ENCODE assay signal across 2 cellular contexts in the genomic region with DNA sequence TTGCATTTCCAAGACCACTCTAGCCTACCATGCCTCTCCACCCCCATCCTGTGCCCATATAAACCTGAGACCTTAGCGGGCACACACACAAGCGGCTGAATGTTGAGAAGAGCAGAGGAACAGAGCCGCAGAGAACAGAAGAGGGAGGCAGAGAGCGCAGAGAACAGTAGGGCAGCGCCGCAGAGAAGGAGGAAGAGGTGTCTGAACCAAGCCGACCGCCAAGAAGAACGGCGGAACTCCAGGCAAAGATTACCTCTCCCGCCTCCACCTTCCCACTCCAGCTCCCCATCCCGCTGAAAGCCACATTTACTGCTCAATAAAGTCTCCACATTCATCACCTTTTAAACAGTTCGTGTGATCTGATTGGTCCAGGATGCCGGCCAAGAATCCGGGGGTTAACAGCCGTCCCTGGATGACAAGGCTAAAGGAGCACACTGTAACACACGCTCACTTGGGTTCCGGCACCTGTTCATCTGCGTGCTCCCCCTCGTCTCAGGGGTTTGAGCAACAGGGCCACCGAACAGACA.
TF ChIP-seq lines count a peak whose summit lies in the region.

No MANE protein-coding gene starts in this region.

TF ChIP-seq in liver, 16 proteins besides CTCF, POLR2A, EP300 and RAD21 (continued from another document):
- TF ChIP-seq, protein P1, sequence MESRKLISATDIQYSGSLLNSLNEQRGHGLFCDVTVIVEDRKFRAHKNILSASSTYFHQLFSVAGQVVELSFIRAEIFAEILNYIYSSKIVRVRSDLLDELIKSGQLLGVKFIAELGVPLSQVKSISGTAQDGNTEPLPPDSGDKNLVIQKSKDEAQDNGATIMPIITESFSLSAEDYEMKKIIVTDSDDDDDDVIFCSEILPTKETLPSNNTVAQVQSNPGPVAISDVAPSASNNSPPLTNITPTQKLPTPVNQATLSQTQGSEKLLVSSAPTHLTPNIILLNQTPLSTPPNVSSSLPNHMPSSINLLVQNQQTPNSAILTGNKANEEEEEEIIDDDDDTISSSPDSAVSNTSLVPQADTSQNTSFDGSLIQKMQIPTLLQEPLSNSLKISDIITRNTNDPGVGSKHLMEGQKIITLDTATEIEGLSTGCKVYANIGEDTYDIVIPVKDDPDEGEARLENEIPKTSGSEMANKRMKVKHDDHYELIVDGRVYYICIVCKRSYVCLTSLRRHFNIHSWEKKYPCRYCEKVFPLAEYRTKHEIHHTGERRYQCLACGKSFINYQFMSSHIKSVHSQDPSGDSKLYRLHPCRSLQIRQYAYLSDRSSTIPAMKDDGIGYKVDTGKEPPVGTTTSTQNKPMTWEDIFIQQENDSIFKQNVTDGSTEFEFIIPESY (IDR thresholded peaks at IDR 0.05) = no peak
- TF ChIP-seq, protein P2, sequence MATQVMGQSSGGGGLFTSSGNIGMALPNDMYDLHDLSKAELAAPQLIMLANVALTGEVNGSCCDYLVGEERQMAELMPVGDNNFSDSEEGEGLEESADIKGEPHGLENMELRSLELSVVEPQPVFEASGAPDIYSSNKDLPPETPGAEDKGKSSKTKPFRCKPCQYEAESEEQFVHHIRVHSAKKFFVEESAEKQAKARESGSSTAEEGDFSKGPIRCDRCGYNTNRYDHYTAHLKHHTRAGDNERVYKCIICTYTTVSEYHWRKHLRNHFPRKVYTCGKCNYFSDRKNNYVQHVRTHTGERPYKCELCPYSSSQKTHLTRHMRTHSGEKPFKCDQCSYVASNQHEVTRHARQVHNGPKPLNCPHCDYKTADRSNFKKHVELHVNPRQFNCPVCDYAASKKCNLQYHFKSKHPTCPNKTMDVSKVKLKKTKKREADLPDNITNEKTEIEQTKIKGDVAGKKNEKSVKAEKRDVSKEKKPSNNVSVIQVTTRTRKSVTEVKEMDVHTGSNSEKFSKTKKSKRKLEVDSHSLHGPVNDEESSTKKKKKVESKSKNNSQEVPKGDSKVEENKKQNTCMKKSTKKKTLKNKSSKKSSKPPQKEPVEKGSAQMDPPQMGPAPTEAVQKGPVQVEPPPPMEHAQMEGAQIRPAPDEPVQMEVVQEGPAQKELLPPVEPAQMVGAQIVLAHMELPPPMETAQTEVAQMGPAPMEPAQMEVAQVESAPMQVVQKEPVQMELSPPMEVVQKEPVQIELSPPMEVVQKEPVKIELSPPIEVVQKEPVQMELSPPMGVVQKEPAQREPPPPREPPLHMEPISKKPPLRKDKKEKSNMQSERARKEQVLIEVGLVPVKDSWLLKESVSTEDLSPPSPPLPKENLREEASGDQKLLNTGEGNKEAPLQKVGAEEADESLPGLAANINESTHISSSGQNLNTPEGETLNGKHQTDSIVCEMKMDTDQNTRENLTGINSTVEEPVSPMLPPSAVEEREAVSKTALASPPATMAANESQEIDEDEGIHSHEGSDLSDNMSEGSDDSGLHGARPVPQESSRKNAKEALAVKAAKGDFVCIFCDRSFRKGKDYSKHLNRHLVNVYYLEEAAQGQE (IDR thresholded peaks at IDR 0.05) = peak; percentile 26
- no peak for TF ChIP-seq FOXA2 (IDR thresholded peaks at IDR 0.05)
- peak in 1 of 2 donors; percentile 7 for TF ChIP-seq HNF4A (conservative IDR thresholded peaks at IDR 0.05)
- TF ChIP-seq HNF4G (IDR thresholded peaks at IDR 0.05) = no peak
- no peak for TF ChIP-seq SP1 (IDR thresholded peaks at IDR 0.05)
- peak; percentile 36 for TF ChIP-seq YY1 (IDR thresholded peaks at IDR 0.05)
- TF ChIP-seq, protein P3, sequence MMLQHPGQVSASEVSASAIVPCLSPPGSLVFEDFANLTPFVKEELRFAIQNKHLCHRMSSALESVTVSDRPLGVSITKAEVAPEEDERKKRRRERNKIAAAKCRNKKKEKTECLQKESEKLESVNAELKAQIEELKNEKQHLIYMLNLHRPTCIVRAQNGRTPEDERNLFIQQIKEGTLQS (IDR thresholded peaks at IDR 0.05) = no peak

TF ChIP-seq in HepG2, 621 proteins besides CTCF, POLR2A, EP300 and RAD21 (continued from another document):
- TF ChIP-seq ZSCAN31 (CRISPR knock-in tag; IDR thresholded peaks at IDR 0.05; ENCODE audit: low read depth) = no peak
